25 cellular contexts compared by ENCODE assay signal in the genomic region with DNA sequence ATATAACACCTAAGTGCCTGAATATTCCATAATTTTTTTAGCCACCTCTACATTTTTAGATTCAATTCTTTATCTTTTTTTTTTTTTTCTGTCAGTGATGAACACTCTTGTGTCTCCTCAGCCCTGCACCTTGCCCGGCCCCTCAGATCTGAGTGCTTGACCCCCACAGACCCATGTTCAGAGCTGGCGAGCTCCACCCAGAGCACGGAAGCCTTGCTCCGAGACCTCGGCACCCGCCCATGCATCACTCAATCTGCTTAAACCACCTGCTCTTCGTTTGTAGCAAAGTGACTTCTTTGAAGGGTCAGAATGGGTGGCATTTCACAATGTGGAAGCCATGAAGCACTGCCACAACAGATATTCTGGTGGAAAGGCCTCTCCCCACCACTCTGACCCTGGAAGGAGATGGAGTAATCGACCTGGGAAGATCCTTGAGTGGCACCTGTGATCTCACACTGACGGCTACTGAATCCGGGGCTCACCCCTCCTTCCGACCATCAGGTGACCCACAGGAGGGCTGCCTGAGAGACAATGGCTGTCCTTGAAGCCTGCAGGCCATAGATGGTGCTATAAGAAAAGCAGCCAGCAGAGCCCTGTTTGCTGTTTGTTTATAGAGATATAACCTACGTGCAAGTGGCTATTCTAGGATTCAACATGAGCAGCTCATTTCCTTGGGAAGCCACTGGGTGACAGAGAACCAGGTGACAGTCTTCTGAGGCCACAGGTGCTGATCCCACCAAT.
"Had no signal": no experiment of that assay in that cellular context is flagged by ENCODE, and none has a peak within 500 bp of the region (broad histone marks: within the 10 kb centered on the region; RNA-seq: fewer than 3 reads in every experiment).

No MANE protein-coding gene starts in this region.

- H3K9me3 Mint-ChIP-seq: activated naive CD8-positive, alpha-beta T cell treated with anti-CD3 and anti-CD28 coated beads for 36 hours; effector memory CD8-positive, alpha-beta T cell; natural killer cell had no signal

- FAIRE-seq: endothelial cell of umbilical vein had no signal

- DNase-seq: activated CD4-positive, alpha-beta T cell treated with anti-CD3 and anti-CD28 coated beads for 48 hours; activated CD4-positive, alpha-beta T cell treated with anti-CD3 and anti-CD28 coated beads, Interleukin-2, amount 50 U/mL, for 48 hours; activated CD8-positive, alpha-beta memory T cell treated with anti-CD3 and anti-CD28 coated beads for 24 hours; activated effector memory CD4-positive, alpha-beta T cell treated with Interleukin-2 at 50 U/mL for 16 hours; activated naive CD4-positive, alpha-beta T cell treated with Interleukin-2 at 50 U/mL for 16 hours; activated naive CD8-positive, alpha-beta T cell treated with anti-CD3 and anti-CD28 coated beads for 36 hours; aorta; body of pancreas; cortex of kidney; effector memory CD8-positive, alpha-beta T cell; head of caudate nucleus; hypothalamus; immature natural killer cell; natural killer cell; right cardiac atrium; stimulated activated CD4-positive, alpha-beta T cell treated with anti-CD3 and anti-CD28 coated beads, Interleukin-2, amount 100 ng/mL, for 48 hours; stimulated activated naive CD4-positive, alpha-beta T cell treated with Interleukin-2 at 50 U/mL for 16 hours; testis; transverse colon had no signal

- H3K36me3 ChIP-seq: adrenal gland, cardiac muscle cell, gastroesophageal sphincter, transverse colon had no signal

- H3K4me1 ChIP-seq: adrenal gland, body of pancreas, gastroesophageal sphincter, testis, transverse colon had no signal

- H3K4me3 ChIP-seq: adrenal gland, body of pancreas, cardiac muscle cell, gastroesophageal sphincter, testis, transverse colon had no signal

- H3K9me3 ChIP-seq: adrenal gland, body of pancreas, testis, transverse colon had no signal

- H3K27me3 ChIP-seq: adrenal gland, body of pancreas, cardiac muscle cell, testis, transverse colon had no signal

- H3K27ac ChIP-seq: adrenal gland, body of pancreas, cardiac muscle cell, gastroesophageal sphincter, testis, transverse colon had no signal

- ATAC-seq: activated CD4-positive, CD25-positive, alpha-beta regulatory T cell treated with anti-CD3 and anti-CD28 coated beads, Interleukin-2, amount 50 U/mL, for 24 hours; body of pancreas; effector memory CD8-positive, alpha-beta T cell; gastroesophageal sphincter; natural killer cell; right cardiac atrium had no signal

- H3K36me3 Mint-ChIP-seq: activated naive CD8-positive, alpha-beta T cell treated with anti-CD3 and anti-CD28 coated beads for 36 hours; immature natural killer cell; memory B cell; natural killer cell had no signal

- H3K27ac Mint-ChIP-seq: activated naive CD8-positive, alpha-beta T cell treated with anti-CD3 and anti-CD28 coated beads for 36 hours; effector memory CD8-positive, alpha-beta T cell; immature natural killer cell; memory B cell; natural killer cell had no signal

- H3K4me1 Mint-ChIP-seq: activated naive CD8-positive, alpha-beta T cell treated with anti-CD3 and anti-CD28 coated beads for 36 hours; immature natural killer cell; memory B cell; natural killer cell had no signal

- H3K4me3 Mint-ChIP-seq: activated naive CD8-positive, alpha-beta T cell treated with anti-CD3 and anti-CD28 coated beads for 36 hours; effector memory CD8-positive, alpha-beta T cell; immature natural killer cell; memory B cell; natural killer cell had no signal
